Comparison of ENCODE assay signal across 17 cellular contexts in the genomic region with DNA sequence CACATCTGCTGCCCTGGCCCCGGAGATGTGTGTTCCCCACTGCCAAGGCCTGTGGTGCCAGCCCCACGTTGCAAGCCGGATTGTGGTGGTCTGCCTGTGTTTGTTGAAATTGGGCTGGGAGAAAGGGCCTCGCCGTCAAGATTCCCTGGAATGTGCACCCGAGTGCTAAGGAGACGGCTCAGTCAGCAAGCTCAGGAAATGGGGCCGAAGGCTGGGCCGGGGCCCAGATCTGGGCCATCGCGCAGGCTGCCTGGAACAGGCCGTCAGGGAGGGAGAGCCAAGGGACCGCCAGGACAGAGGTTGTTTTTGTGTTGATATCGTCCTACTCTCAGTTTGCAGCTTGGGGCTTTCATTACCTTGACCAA.
A peak's percentile ranks its signal among the peaks of the same experiment; 100 is the strongest.
DNase-seq lines count a peak whose midpoint lies in the region; ATAC-seq and TF ChIP-seq lines count a peak whose summit lies in the region.
"Had no signal": no experiment of that assay in that cellular context is flagged by ENCODE, and none has a peak within 500 bp of the region (broad histone marks: within the 10 kb centered on the region; RNA-seq: fewer than 3 reads in every experiment).

No MANE protein-coding gene starts in this region.

- no peak for TF ChIP-seq CTCF in coronary artery (IDR thresholded peaks at IDR 0.05)
- TF ChIP-seq CTCF in CD4-positive, alpha-beta T cell (IDR thresholded peaks at IDR 0.05) = no peak

- H3K27me3 ChIP-seq in rectal smooth muscle tissue (ENCODE audit: control insufficient read depth, insufficient read depth, low read length) = no peaks in the 10 kb centered on the region
- no peaks in the 10 kb centered on the region for H3K27me3 ChIP-seq in CD4-positive, alpha-beta T cell (ENCODE audit: control insufficient read depth, insufficient read depth, low read length)

- ATAC-seq in HG03378 (IDR thresholded peaks at IDR 0.05; ENCODE audit: unreplicated experiment) (no peak), HG03175 (IDR thresholded peaks at IDR 0.05; ENCODE audit: unreplicated experiment) (no peak)
- ATAC-seq in CD4-positive, alpha-beta T cell (ENCODE audit: poor library complexity) = no peak

- H3K4me3 ChIP-seq in coronary artery (no peak overlapping the region), rectal smooth muscle tissue (ENCODE audit: low read length) (no peak overlapping the region)
- H3K4me3 ChIP-seq: GM23248, SK-N-MC had no signal

- H3K27ac ChIP-seq in coronary artery = peak overlapping the region; percentile 79 to 91
- H3K27ac ChIP-seq in rectal smooth muscle tissue (ENCODE audit: low read depth, low read length) = peak overlapping the region; percentile 40
- no peak overlapping the region for H3K27ac ChIP-seq in CD4-positive, alpha-beta T cell (ENCODE audit: low read depth, low read length)
- H3K27ac ChIP-seq: GM23248, SK-N-MC had no signal

- H3K9me3 Mint-ChIP-seq in CD4-positive, alpha-beta T cell = no peaks in the 10 kb centered on the region
- H3K9me3 Mint-ChIP-seq: activated CD4-positive, alpha-beta T cell treated with anti-CD3 and anti-CD28 coated beads, Interleukin-2, amount 10 ng/mL, durations not matched to agents 7 days and 5 days; dendritic cell treated with granulocyte-macrophage colony-stimulating factor and Interleukin-4, amounts not matched to agents 40 ng/mL and 50 ng/mL, for 4 days had no signal

- H3K36me3 Mint-ChIP-seq in CD4-positive, alpha-beta T cell (ENCODE audit: low read depth) = no peaks in the 10 kb centered on the region

- H3K4me1 ChIP-seq in rectal smooth muscle tissue (ENCODE audit: control insufficient read depth, insufficient read depth, low read length) = no peaks in the 10 kb centered on the region

- no peak overlapping the region for H3K27ac Mint-ChIP-seq in CD4-positive, alpha-beta T cell
- H3K27ac Mint-ChIP-seq: activated CD4-positive, alpha-beta T cell treated with anti-CD3 and anti-CD28 coated beads, Interleukin-2, amount 10 ng/mL, durations not matched to agents 7 days and 5 days; dendritic cell treated with granulocyte-macrophage colony-stimulating factor and Interleukin-4, amounts not matched to agents 40 ng/mL and 50 ng/mL, for 4 days; type B pancreatic cell had no signal

- H3K9ac ChIP-seq in rectal smooth muscle tissue (ENCODE audit: low read length) = no peak overlapping the region
- H3K9ac ChIP-seq: GM23248 had no signal

- no peaks in the 10 kb centered on the region for H3K9me3 ChIP-seq in CD4-positive, alpha-beta T cell (ENCODE audit: control insufficient read depth, low read length)

- peaks cover 12% of the 10 kb centered on the region for H3K27me3 Mint-ChIP-seq in CD4-positive, alpha-beta T cell
- H3K27me3 Mint-ChIP-seq: type B pancreatic cell had no signal

- DNase-seq in C1 segment of cervical spinal cord (lab: John Stamatoyannopoulos, UW) = peak in 10 of 14 donors; percentile 8 to 77 (median 36)
- DNase-seq in coronary artery (ENCODE audit: low spot score) = no peak
- peak; percentile 26 for DNase-seq in left kidney (ENCODE audit: low read depth, low spot score)
- DNase-seq in CD4-positive, alpha-beta T cell = no peak
- DNase-seq in activated CD8-positive, alpha-beta memory T cell treated with anti-CD3 and anti-CD28 coated beads, Interleukin-2, amount 50 U/mL, for 48 hours = no peak
- DNase-seq: ACHN; activated CD4-positive, alpha-beta T cell treated with anti-CD3 and anti-CD28 coated beads, Interleukin-2, amount 10 ng/mL, durations not matched to agents 7 days and 5 days; activated T-cell treated with anti-CD3 and anti-CD28 coated beads, Interleukin-2, amount 50 U/mL, for 1 hour; NCI-H1694; stimulated activated CD4-positive, alpha-beta T cell treated with anti-CD3 and anti-CD28 coated beads, Interleukin-4, amount 100 ng/mL, for 24 hours had no signal

- intact Hi-C loops in CD4-positive, alpha-beta T cell (cut with DNase I, micrococcal nuclease) = no loop called here

- no peak overlapping the region for H3K4me3 Mint-ChIP-seq in CD4-positive, alpha-beta T cell
- H3K4me3 Mint-ChIP-seq: activated CD4-positive, alpha-beta T cell treated with anti-CD3 and anti-CD28 coated beads, Interleukin-2, amount 10 ng/mL, durations not matched to agents 7 days and 5 days; dendritic cell treated with granulocyte-macrophage colony-stimulating factor and Interleukin-4, amounts not matched to agents 40 ng/mL and 50 ng/mL, for 4 days; type B pancreatic cell had no signal

- H3K36me3 ChIP-seq in rectal smooth muscle tissue (ENCODE audit: control insufficient read depth, insufficient read depth, low read length) = no peaks in the 10 kb centered on the region

- no peaks in the 10 kb centered on the region for H3K4me1 Mint-ChIP-seq in CD4-positive, alpha-beta T cell (ENCODE audit: low read depth)
- H3K4me1 Mint-ChIP-seq: activated CD4-positive, alpha-beta T cell treated with anti-CD3 and anti-CD28 coated beads, Interleukin-2, amount 10 ng/mL, durations not matched to agents 7 days and 5 days had no signal

- POLR2A ChIA-PET in CD4-positive, alpha-beta T cell (lab: Charles Lee) = no interaction called here

- CTCF ChIA-PET in CD4-positive, alpha-beta T cell (lab: Charles Lee) = no interaction called here

Comparison
In these comparisons a context has a peak if more than half of its experiments do, and no peak if none do; other contexts are left out.
1. DNase-seq: peak in C1 segment of cervical spinal cord (10 of 14) and left kidney (single experiment); none in coronary artery (single experiment), CD4-positive, alpha-beta T cell (0 of 10) and activated CD8-positive, alpha-beta memory T cell treated with anti-CD3 and anti-CD28 coated beads, Interleukin-2, amount 50 U/mL, for 48 hours (single experiment).